18 cellular contexts compared by ENCODE assay signal in the genomic region with DNA sequence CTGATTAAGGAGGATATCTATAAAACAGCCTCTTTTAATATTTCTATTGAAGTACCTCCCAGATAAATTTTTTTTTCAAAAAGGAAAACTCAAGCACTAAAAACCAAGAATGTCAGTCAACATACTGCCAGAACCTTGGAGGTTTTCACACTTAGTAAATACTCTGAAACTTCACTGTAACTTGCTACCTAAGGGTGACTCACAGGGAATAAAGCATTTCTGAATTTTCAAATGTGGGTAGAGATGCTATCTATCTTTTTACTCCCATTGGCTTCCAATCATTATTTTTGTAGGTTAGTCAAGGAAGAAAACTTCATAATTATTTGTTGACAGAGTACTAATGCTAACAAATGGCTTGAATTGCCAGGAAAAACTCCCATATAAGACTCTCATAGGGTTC. TPM values are rescaled to one million over a fixed set of nuclear protein-coding genes. Genes with fewer than 3 reads are reported as not detected.
DNase-seq lines count a peak whose midpoint lies in the region; TF ChIP-seq lines count a peak whose summit lies in the region.
"Had no signal": no experiment of that assay in that cellular context is flagged by ENCODE, and none has a peak within 500 bp of the region (broad histone marks: within the 10 kb centered on the region; RNA-seq: fewer than 3 reads in every experiment).

No MANE protein-coding gene starts in this region.

- no peak for TF ChIP-seq CTCF in 22Rv1 (IDR thresholded peaks at IDR 0.05)
- TF ChIP-seq CTCF in brain microvascular endothelial cell (IDR thresholded peaks at IDR 0.05; ENCODE audit: low read depth, low read length, missing control alignments) = no peak

- H3K27ac ChIP-seq in 22Rv1 = peak overlapping the region; percentile 41
- peak overlapping the region; percentile 44 for H3K27ac ChIP-seq in brain microvascular endothelial cell
- H3K27ac ChIP-seq: BLaER1, RWPE1, SJSA1 had no signal

- DNase-seq in M059J (ENCODE audit: low read depth) (peak; percentile 65), brain microvascular endothelial cell (no peak), kidney tubule cell (ENCODE audit: low spot score) (peak; percentile 3), activated gamma-delta T cell treated with Interleukin-2 at 50 U/mL for 16 hours (no peak), NCI-H748 (lab: John Stamatoyannopoulos, UW; ENCODE audit: unreplicated experiment) (no peak), KG1 (lab: John Stamatoyannopoulos, UW) (no peak), HT-29 (ENCODE audit: low spot score) (no peak)
- DNase-seq: CD8-positive, alpha-beta memory T cell; DND-41; NCI-H1417 treated with DMSO at 0.1 percent for 48 hours; NCI-H1930; NCI-H446; NCI-H69; OCI-M1 had no signal

- H3K36me3 ChIP-seq in brain microvascular endothelial cell (replicated peaks) = no peaks in the 10 kb centered on the region
- H3K36me3 ChIP-seq: BLaER1, SJSA1 had no signal

- in situ Hi-C loops in brain microvascular endothelial cell (cut with HindIII; ENCODE audit: low pct_ligation_motif_present, low sequenced_read_pairs) = no loop called here

- H3K4me3 ChIP-seq in brain microvascular endothelial cell (ENCODE audit: low read depth, low read length) = no peak overlapping the region
- H3K4me3 ChIP-seq: BLaER1, SJSA1 had no signal

- H3K27me3 ChIP-seq in brain microvascular endothelial cell (replicated peaks) = no peaks in the 10 kb centered on the region
- H3K27me3 ChIP-seq: BLaER1, SJSA1 had no signal

RNA-seq across cellular contexts. Expression of a gene that starts 46.1 kb away (rescaled TPM):
- 57.8 and 76.7 TPM in 2 replicates for total RNA-seq in M059J (2014; rRNA removed; shearing (Covaris generic))
- total RNA-seq in HT-29 (2014; rRNA removed; shearing (Covaris generic)) = 25.8 and 28.1 TPM in 2 replicates

RNA-seq across cellular contexts. Expression of a gene that starts 58.4 kb away (rescaled TPM):
- total RNA-seq in M059J (2014; rRNA removed; shearing (Covaris generic)) = 0.15 and 0.22 TPM in 2 replicates
- total RNA-seq in HT-29 (2014; rRNA removed; shearing (Covaris generic)) = 0.10 and 0.94 TPM in 2 replicates

Comparison
In these comparisons a context has a peak if more than half of its experiments do, and no peak if none do; other contexts are left out.
1. DNase-seq: peak in M059J (single experiment) and kidney tubule cell (single experiment); none in brain microvascular endothelial cell (single experiment), activated gamma-delta T cell treated with Interleukin-2 at 50 U/mL for 16 hours (single experiment), NCI-H748 (single experiment), KG1 (single experiment) and HT-29 (single experiment).